8 cellular contexts compared by ENCODE assay signal in genomic region chr21:46188226-46189212, GRCh38. TPM values are rescaled to one million over a fixed set of nuclear protein-coding genes. Genes with fewer than 3 reads are reported as not detected.
DNase-seq lines count a peak whose midpoint lies in the region; FAIRE-seq and TF ChIP-seq lines count a peak whose summit lies in the region.

No MANE protein-coding gene starts in this region.

- no peaks in the 10 kb centered on the region; the same call in 1 of the 2 replicates for H3K36me3 ChIP-seq in SJCRH30

- H3K27me3 ChIP-seq in SJCRH30, result no peaks in the 10 kb centered on the region

- H3K9me3 ChIP-seq in SJCRH30 (replicated peaks), result no peaks in the 10 kb centered on the region

- intact Hi-C loops in posterior cingulate gyrus (cut with DNase I), result no loop called here

- peaks cover 17% of the 10 kb centered on the region for H3K4me1 ChIP-seq in SJCRH30

- DNase-seq in HT1080 (ENCODE audit: low read depth) (peak; percentile 73), SJCRH30 (peak; percentile 67 to 72), glomerular visceral epithelial cell (ENCODE audit: extremely low spot score) (peak; percentile 49), posterior cingulate gyrus (peak in 6 of 10 donors; percentile 48 to 89 (median 68)), GM12892 (ENCODE audit: insufficient read length) (no peak), NCI-H524 treated with DMSO at 0.1 percent for 48 hours (lab: John Stamatoyannopoulos, UW) (no peak), AML-193 (lab: John Stamatoyannopoulos, UW) (no peak), NCI-H526 (lab: John Stamatoyannopoulos, UW) (no peak)

- TF ChIP-seq POLR2A in GM12892 (IDR thresholded peaks at IDR 0.05; ENCODE audit: low read depth, low read length), result no peak

- no peak overlapping the region for H3K4me3 ChIP-seq in SJCRH30

- FAIRE-seq in GM12892 (lab: Jason Lieb, UNC), result no peak

- peak overlapping the region; percentile 54 for H3K27ac ChIP-seq in SJCRH30

RNA-seq across cellular contexts. Expression of gene SPATC1L, which starts 4.3 kb away (rescaled TPM):
- total RNA-seq in HT1080 (2014; rRNA removed; shearing (Covaris generic)), result 10.9 and 16.4 TPM in 2 replicates
- 20.6 and 23.6 TPM in 2 replicates for polyA plus RNA-seq in HT1080 (2015; cell fraction: cytosol; rRNA removed)
- polyA plus RNA-seq in HT1080 (2015; cell fraction: nucleus; rRNA removed), result 12.6 and 13.9 TPM in 2 replicates
- total RNA-seq in SJCRH30 (2014; rRNA removed; shearing (Covaris generic)), result 22.3 and 27.5 TPM in 2 replicates
- polyA plus RNA-seq in GM12892 (2012; ENCODE audit: missing spikeins), result 3.8 TPM

RNA-seq across cellular contexts. Expression of gene FTCD, which starts 33.1 kb away (rescaled TPM):
- 0.13 and 0.69 TPM in 2 replicates for total RNA-seq in HT1080 (2014; rRNA removed; shearing (Covaris generic))
- polyA plus RNA-seq in HT1080 (2015; cell fraction: cytosol; rRNA removed), result not detected in 2 replicates
- polyA plus RNA-seq in HT1080 (2015; cell fraction: nucleus; rRNA removed), result 0.17 TPM in 1 of 2 replicates, not detected in the other
- not detected in 2 replicates for total RNA-seq in SJCRH30 (2014; rRNA removed; shearing (Covaris generic))
- polyA plus RNA-seq in GM12892 (2012; ENCODE audit: missing spikeins), result 1.3 TPM

RNA-seq across cellular contexts. Expression of gene LSS, which starts 40.1 kb away (rescaled TPM):
- 74.2 and 85.5 TPM in 2 replicates for total RNA-seq in HT1080 (2014; rRNA removed; shearing (Covaris generic))
- polyA plus RNA-seq in HT1080 (2015; cell fraction: cytosol; rRNA removed), result 27.5 and 29.2 TPM in 2 replicates
- polyA plus RNA-seq in HT1080 (2015; cell fraction: nucleus; rRNA removed), result 71.5 and 75.3 TPM in 2 replicates
- 30.6 and 41.3 TPM in 2 replicates for total RNA-seq in SJCRH30 (2014; rRNA removed; shearing (Covaris generic))
- polyA plus RNA-seq in GM12892 (2012; ENCODE audit: missing spikeins), result 33.0 TPM

Comparison
In these comparisons a context has a peak if more than half of its experiments do, and no peak if none do; other contexts are left out.
1. DNase-seq: peak in HT1080 (single experiment), SJCRH30 (2 of 2), glomerular visceral epithelial cell (single experiment) and posterior cingulate gyrus (6 of 10); none in GM12892 (single experiment), NCI-H524 treated with DMSO at 0.1 percent for 48 hours (single experiment), AML-193 (0 of 2) and NCI-H526 (0 of 2).